In genomic region chr5:147036691-147037245, GRCh38 we compare ENCODE assay signal across 26 cellular contexts.
"Had no signal": no experiment of that assay in that cellular context is flagged by ENCODE, and none has a peak within 500 bp of the region (broad histone marks: within the 10 kb centered on the region; RNA-seq: fewer than 3 reads in every experiment).

No MANE protein-coding gene starts in this region.

- H3K27ac ChIP-seq: body of pancreas, esophagus squamous epithelium, left lung, neutrophil, right lobe of liver, skin epidermis, stomach, thyroid gland, upper lobe of left lung, vagina had no signal

- ATAC-seq: activated CD8-positive, alpha-beta memory T cell treated with anti-CD3 and anti-CD28 coated beads, Interleukin-2, amount 10 ng/mL, durations not matched to agents 7 days and 5 days; activated CD8-positive, alpha-beta T cell treated with anti-CD3 and anti-CD28 coated beads, Interleukin-2, amount 10 ng/mL, durations not matched to agents 7 days and 5 days; body of pancreas; left lung; right lobe of liver; stimulated activated memory B cell treated with anti-CD40 and anti-IgM and Interleukin-4, amounts not matched to agents 10 μg/mL and 1 μg/mL and 100 μg/mL, for 72 hours; T-cell; WTC11 had no signal

- DNase-seq: activated CD4-positive, alpha-beta T cell treated with anti-CD3 and anti-CD28 coated beads for 1 hour; activated CD4-positive, alpha-beta T cell treated with anti-CD3 and anti-CD28 coated beads, Interleukin-2, amount 10 ng/mL, durations not matched to agents 7 days and 5 days; activated CD8-positive, alpha-beta memory T cell treated with anti-CD3 and anti-CD28 coated beads, Interleukin-2, amount 10 ng/mL, durations not matched to agents 7 days and 5 days; activated CD8-positive, alpha-beta T cell treated with anti-CD3 and anti-CD28 coated beads, Interleukin-2, amount 10 ng/mL, durations not matched to agents 7 days and 5 days; activated naive CD8-positive, alpha-beta T cell treated with anti-CD3 and anti-CD28 coated beads, Interleukin-2, amount 50 U/mL, for 24 hours; activated T-cell treated with anti-CD3 and anti-CD28 coated beads, Interleukin-2, amount 50 U/mL, for 48 hours; body of pancreas; endodermal cell; esophagus squamous epithelium; left lung; naive B cell; nephron progenitor cell; right lobe of liver; stimulated activated CD4-positive, alpha-beta T cell treated with anti-CD3 and anti-CD28 coated beads, Interleukin-1b, Interleukin-23, amount 100 ng/mL, for 48 hours; stimulated activated CD4-positive, alpha-beta T cell treated with anti-CD3 and anti-CD28 coated beads, Interleukin-4, amount 100 ng/mL, for 4 hours; stimulated activated CD8-positive, alpha-beta memory T cell treated with anti-CD3 and anti-CD28 coated beads, Interleukin-4, amount 100 ng/mL, for 48 hours; stomach; T-cell; thyroid gland; upper lobe of left lung had no signal

- H3K4me1 ChIP-seq: body of pancreas, esophagus squamous epithelium, left lung, right lobe of liver, stomach, thyroid gland, upper lobe of left lung, vagina had no signal

- H3K27me3 ChIP-seq: body of pancreas, left lung, neutrophil, right lobe of liver, thyroid gland, upper lobe of left lung, vagina had no signal

- H3K4me3 ChIP-seq: body of pancreas, esophagus squamous epithelium, left lung, lung, right lobe of liver, skin epidermis, stomach, thyroid gland, upper lobe of left lung, vagina had no signal

- H3K36me3 ChIP-seq: esophagus squamous epithelium, left lung, neutrophil, right lobe of liver, stomach, thyroid gland, upper lobe of left lung, vagina had no signal

- H3K9me3 ChIP-seq: body of pancreas, esophagus squamous epithelium, left lung, neutrophil, right lobe of liver, stomach, thyroid gland, upper lobe of left lung, vagina had no signal
